In the genomic region with DNA sequence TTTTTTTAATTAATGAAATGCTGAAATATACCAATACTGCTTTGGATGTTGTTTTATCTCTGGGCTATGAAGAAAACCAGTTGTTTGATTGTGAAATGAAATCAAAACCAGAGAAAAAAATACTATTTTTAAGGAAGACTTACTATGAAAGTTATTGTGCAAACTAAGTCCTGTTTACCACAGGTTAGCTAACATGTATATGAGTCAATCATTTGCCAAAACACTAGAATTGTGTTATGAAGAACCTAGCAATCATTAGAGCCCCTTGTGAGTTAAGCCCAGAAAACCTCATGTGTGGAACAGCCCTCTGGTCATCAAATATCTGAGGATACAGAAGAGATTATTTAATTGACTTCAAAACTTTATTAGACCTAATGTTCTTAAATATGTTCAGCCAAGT, we compare ENCODE assay signal across 23 cellular contexts.
"Had no signal": no experiment of that assay in that cellular context is flagged by ENCODE, and none has a peak within 500 bp of the region (broad histone marks: within the 10 kb centered on the region; RNA-seq: fewer than 3 reads in every experiment).

No MANE protein-coding gene starts in this region.

- H3K9me3 Mint-ChIP-seq: natural killer cell had no signal

- H3K4me3 ChIP-seq: adrenal gland, cardiac muscle cell, hepatocyte, sigmoid colon, spleen, thyroid gland had no signal

- H3K27me3 ChIP-seq: adrenal gland, cardiac muscle cell, hepatocyte, sigmoid colon, spleen, thyroid gland had no signal

- H3K36me3 ChIP-seq: adrenal gland, cardiac muscle cell, sigmoid colon, spleen, thyroid gland had no signal

- H3K27ac ChIP-seq: adrenal gland, cardiac muscle cell, hepatocyte, sigmoid colon, spleen, thyroid gland had no signal

- H3K4me3 Mint-ChIP-seq: activated CD4-positive, alpha-beta T cell treated with anti-CD3 and anti-CD28 coated beads for 36 hours; activated naive CD8-positive, alpha-beta T cell; activated T-cell treated with anti-CD3 and anti-CD28 coated beads, Interleukin-2, amount 50 U/mL, for 4 hours; natural killer cell had no signal

- H3K36me3 Mint-ChIP-seq: activated naive CD8-positive, alpha-beta T cell; natural killer cell had no signal

- H3K27me3 Mint-ChIP-seq: activated naive CD8-positive, alpha-beta T cell had no signal

- H3K4me1 Mint-ChIP-seq: activated CD4-positive, alpha-beta T cell treated with anti-CD3 and anti-CD28 coated beads for 36 hours; natural killer cell had no signal

- H3K9me3 ChIP-seq: adrenal gland, sigmoid colon, spleen, thyroid gland had no signal

- H3K27ac Mint-ChIP-seq: activated CD4-positive, alpha-beta T cell treated with anti-CD3 and anti-CD28 coated beads for 36 hours; activated naive CD8-positive, alpha-beta T cell; activated T-helper 2 cell treated with anti-CD3 and anti-CD28 coated beads, Interferon-gamma antibody, Interleukin-2, Interleukin-4, amounts not matched to agents 10 μg/mL and 5 μg/mL and 100 μg/mL, durations not matched to agents 14 hours and 24 hours and 36 hours; natural killer cell had no signal

- H3K4me1 ChIP-seq: adrenal gland, sigmoid colon, spleen, thyroid gland had no signal

- DNase-seq: activated CD4-positive, alpha-beta T cell treated with anti-CD3 and anti-CD28 coated beads for 36 hours; activated CD4-positive, alpha-beta T cell treated with anti-CD3 and anti-CD28 coated beads, Interleukin-2, amount 50 U/mL, for 4 hours; activated CD8-positive, alpha-beta memory T cell treated with anti-CD3 and anti-CD28 coated beads, Interleukin-2, amount 50 U/mL, for 48 hours; activated naive CD4-positive, alpha-beta T cell; activated T-cell treated with anti-CD3 and anti-CD28 coated beads, Interleukin-2, amount 50 U/mL, for 4 hours; adrenal gland; cortex of kidney; erythroblast; foreskin melanocyte; left ventricle myocardium superior; midbrain; natural killer cell; occipital lobe; sigmoid colon; spleen; stimulated activated CD4-positive, alpha-beta T cell treated with anti-CD3 and anti-CD28 coated beads, Interleukin-4, amount 100 ng/mL, for 1 hour; stimulated activated naive CD4-positive, alpha-beta T cell treated with Interleukin-2 at 50 U/mL for 16 hours; T-helper 1 cell; thyroid gland had no signal

- ATAC-seq: activated CD4-positive, alpha-beta T cell treated with anti-CD3 and anti-CD28 coated beads for 36 hours; activated T-cell treated with anti-CD3 and anti-CD28 coated beads, Interleukin-2, amount 50 U/mL, for 4 hours; left ventricle myocardium superior; natural killer cell had no signal
